Comparison of ENCODE assay signal across 12 cellular contexts in the genomic region with DNA sequence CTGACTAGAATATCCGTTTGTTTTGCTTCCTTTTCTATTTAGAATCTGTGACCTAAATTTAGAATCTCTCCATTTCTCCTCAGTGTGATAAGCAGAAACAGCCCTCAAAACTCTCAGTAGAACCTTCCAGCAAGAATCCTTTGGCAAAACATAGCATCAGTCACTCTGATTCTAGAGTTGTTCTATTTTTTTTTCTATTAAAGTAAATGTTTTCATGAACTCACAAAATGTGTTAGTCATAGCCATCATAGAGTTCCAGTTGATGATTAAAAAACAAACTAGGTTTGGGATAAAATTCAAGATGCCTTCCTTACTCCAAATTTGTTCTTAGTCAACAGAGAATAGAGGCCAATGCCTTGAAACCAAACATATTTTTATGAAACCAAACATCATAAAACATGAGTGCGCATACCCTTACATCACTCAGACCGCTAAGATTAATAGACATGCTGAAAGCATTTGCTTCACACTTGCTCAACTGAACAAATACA. TPM values are rescaled to one million over a fixed set of nuclear protein-coding genes. Genes with fewer than 3 reads are reported as not detected.
DNase-seq lines count a peak whose midpoint lies in the region; ATAC-seq, FAIRE-seq and TF ChIP-seq lines count a peak whose summit lies in the region.
"Had no signal": no experiment of that assay in that cellular context is flagged by ENCODE, and none has a peak within 500 bp of the region (broad histone marks: within the 10 kb centered on the region; RNA-seq: fewer than 3 reads in every experiment).

No MANE protein-coding gene starts in this region.

- H3F3A ChIP-seq in Loucy (ENCODE audit: low read depth) (no peaks in the 10 kb centered on the region), GM23338 (replicated peaks; ENCODE audit: low read depth) (no peaks in the 10 kb centered on the region)

- H3K4me3 Mint-ChIP-seq in natural killer cell (peak overlapping the region; percentile 18), GM23338 (no peak overlapping the region)

- no peak for FAIRE-seq in A549 (lab: Jason Lieb, UNC)
- FAIRE-seq in GM19239 (lab: Jason Lieb, UNC), result no peak

- no peaks in the 10 kb centered on the region for H3K9me3 ChIP-seq in A549
- no peaks in the 10 kb centered on the region for H3K9me3 ChIP-seq in Loucy (ENCODE audit: insufficient read depth, low read depth, low read length)
- H3K9me3 ChIP-seq in esophagus squamous epithelium, result no peaks in the 10 kb centered on the region
- H3K9me3 ChIP-seq in BE2C, result no peaks in the 10 kb centered on the region

- H3K4me3 ChIP-seq in A549 (no peak overlapping the region), Loucy (ENCODE audit: low read length, poor library complexity, severe bottlenecking) (no peak overlapping the region), esophagus squamous epithelium (no peak overlapping the region), BE2C (ENCODE audit: low read depth, low read length) (no peak overlapping the region), GM23338 (no peak overlapping the region)

- H3K27ac Mint-ChIP-seq in natural killer cell, result peak overlapping the region; percentile 16 to 72
- no peak overlapping the region for H3K27ac Mint-ChIP-seq in GM23338

- no peaks in the 10 kb centered on the region for H3K9me2 ChIP-seq in Loucy (replicated peaks; ENCODE audit: low read depth, low read length)
- peaks cover 15% of the 10 kb centered on the region; the same call in 1 of the 2 replicates for H3K9me2 ChIP-seq in GM23338 (ENCODE audit: insufficient read depth)

- H3K4me1 Mint-ChIP-seq in natural killer cell (peaks cover 45 to 49% of the 10 kb centered on the region in 2 donors), GM23338 (peaks cover 6% of the 10 kb centered on the region; the same call in 1 of the 3 replicates)

- H3K36me3 Mint-ChIP-seq in natural killer cell (no peaks in the 10 kb centered on the region), GM23338 (ENCODE audit: low read depth) (no peaks in the 10 kb centered on the region)

- DNase-seq in A549 (ENCODE audit: low read depth in 1 of 2, low spot score in 1 of 2) (peak in 1 of 2 experiments; percentile 16), esophagus squamous epithelium (lab: John Stamatoyannopoulos, UW) (no peak), natural killer cell (no peak), BE2C (no peak), GM23338 (ENCODE audit: low spot score) (no peak), GM19239 (ENCODE audit: insufficient read length, low spot score) (no peak)
- DNase-seq in central memory CD4-positive, alpha-beta T cell, result no peak
- DNase-seq: activated gamma-delta T cell treated with Interleukin-2 at 50 U/mL for 16 hours; stimulated activated CD4-positive, alpha-beta T cell treated with anti-CD3 and anti-CD28 coated beads, Interleukin-4, amount 100 ng/mL, for 1 hour had no signal

- no peak overlapping the region for H3K9ac ChIP-seq in Loucy (ENCODE audit: low read depth, low read length, poor library complexity, severe bottlenecking)

- H3K27ac ChIP-seq in A549, result no peak overlapping the region
- H3K27ac ChIP-seq in esophagus squamous epithelium, result peak overlapping the region in 3 of 4 donors; percentile 67 to 72 (median 72)
- no peak overlapping the region for H3K27ac ChIP-seq in GM23338 (ENCODE audit: low read depth)
- H3K27ac ChIP-seq: C4-2B had no signal

- intact Hi-C loops in esophagus squamous epithelium (cut with DNase I), result no loop called here
- intact Hi-C loops in natural killer cell (cut with micrococcal nuclease), result loop anchor here (5.0 kb wide), 1 partner anchor 418 kb away; no protein-coding TSS in a partner anchor

- H3K36me3 ChIP-seq in Loucy (ENCODE audit: insufficient read depth, low read length) (no peaks in the 10 kb centered on the region), esophagus squamous epithelium (no peaks in the 10 kb centered on the region), BE2C (no peaks in the 10 kb centered on the region), GM23338 (ENCODE audit: insufficient read depth) (no peaks in the 10 kb centered on the region)

- H3K79me2 ChIP-seq in Loucy (ENCODE audit: insufficient read depth, low read length) (no peaks in the 10 kb centered on the region), GM23338 (replicated peaks; ENCODE audit: insufficient read depth) (no peaks in the 10 kb centered on the region)

- TF ChIP-seq CTCF in A549 (IDR thresholded peaks at IDR 0.05), result no peak
- no peak for TF ChIP-seq CTCF in Loucy (conservative IDR thresholded peaks at IDR 0.05; ENCODE audit: low read length)
- TF ChIP-seq CTCF in esophagus squamous epithelium (IDR thresholded peaks at IDR 0.05), result no peak
- TF ChIP-seq CTCF in natural killer cell (IDR thresholded peaks at IDR 0.05), result no peak
- no peak for TF ChIP-seq CTCF in BE2C (IDR thresholded peaks at IDR 0.05; ENCODE audit: low read depth, low read length)
- no peak for TF ChIP-seq CTCF in GM23338 (conservative IDR thresholded peaks at IDR 0.05; ENCODE audit: low read depth in 2 of 2)

- 23% methylated on average over 3 of the region's 3 CpGs for WGBS in A549 (ENCODE audit: missing lambda C conversion rate)
- WGBS in esophagus squamous epithelium, 2 donors, result 54 to 57% methylated on average over 3 of the region's 3 CpGs

- POLR2A ChIA-PET in A549 (lab: Yijun Ruan, JAX), result no interaction called here

- ATAC-seq in A549 (no peak), natural killer cell (no peak), GM23338 (no peak)

- no peak for TF ChIP-seq RAD21 in A549 (conservative IDR thresholded peaks at IDR 0.05 in 1 of 2, IDR thresholded peaks at IDR 0.05 in 1 of 2)

- 0 out of 5 replicates have a peak, but pooled peaks of 1 of the 2 experiments have one; percentile 13 for TF ChIP-seq EP300 in A549 (IDR thresholded peaks at IDR 0.05)

- H3K4me2 ChIP-seq in A549, result peak overlapping the region; percentile 33; the same call in 2 of the 3 replicates
- peak overlapping the region; percentile 8 for H3K4me2 ChIP-seq in Loucy (ENCODE audit: low read depth, low read length, poor library complexity, severe bottlenecking)
- H3K4me2 ChIP-seq in GM23338, result no peak overlapping the region

- no peak for TF ChIP-seq POLR2A in A549 (IDR thresholded peaks at IDR 0.05; ENCODE audit: low read length)
- TF ChIP-seq POLR2A in esophagus squamous epithelium (IDR thresholded peaks at IDR 0.05), result no peak

- H3K27me3 ChIP-seq in Loucy (ENCODE audit: insufficient read depth, low read length, poor library complexity, severe bottlenecking) (no peaks in the 10 kb centered on the region), esophagus squamous epithelium (no peaks in the 10 kb centered on the region), BE2C (no peaks in the 10 kb centered on the region; the same call in 1 of the 2 replicates), GM23338 (ENCODE audit: insufficient read depth) (no peaks in the 10 kb centered on the region)

- H3K9me3 Mint-ChIP-seq in natural killer cell, result no peaks in the 10 kb centered on the region
- H3K9me3 Mint-ChIP-seq in GM23338, result no peaks in the 10 kb centered on the region

- CTCF ChIA-PET in A549 (lab: Yijun Ruan, JAX), result no interaction called here

- H4K20me1 ChIP-seq in Loucy (ENCODE audit: insufficient read depth, low read length, poor library complexity, severe bottlenecking) (no peaks in the 10 kb centered on the region), GM23338 (replicated peaks; ENCODE audit: insufficient read depth) (no peaks in the 10 kb centered on the region)

- H3K4me1 ChIP-seq in A549 (peaks cover 11% of the 10 kb centered on the region; the same call in 2 of the 3 replicates), Loucy (ENCODE audit: insufficient read depth, low read length, poor library complexity, severe bottlenecking) (peaks cover 60% of the 10 kb centered on the region), esophagus squamous epithelium (peaks cover 0 to 27% (median 4%) of the 10 kb centered on the region in 3 donors), BE2C (no peaks in the 10 kb centered on the region), GM23338 (ENCODE audit: insufficient read depth) (no peaks in the 10 kb centered on the region)

- H3K27me3 Mint-ChIP-seq in natural killer cell (ENCODE audit: low read depth in 2 of 2), result no peaks in the 10 kb centered on the region
- H3K27me3 Mint-ChIP-seq in GM23338 (ENCODE audit: insufficient read depth, low read depth, poor library complexity), result no peaks in the 10 kb centered on the region

- H2AFZ ChIP-seq in Loucy (ENCODE audit: low read length), result peak overlapping the region; percentile 52
- no peak overlapping the region for H2AFZ ChIP-seq in GM23338

TF ChIP-seq in A549, 52 proteins besides CTCF, POLR2A, EP300 and RAD21 (continues in another document):
- TF ChIP-seq NFE2L2 (conservative IDR thresholded peaks at IDR 0.05; ENCODE audit: low read length) (no peak), JUN (IDR thresholded peaks at IDR 0.05) (0 out of 5 replicates have a peak, but pooled peaks of 1 of the 2 experiments have one; percentile 19), JUNB (IDR thresholded peaks at IDR 0.05) (peak; percentile 46; the same call in 1 of the 2 replicates)

TF ChIP-seq in GM23338, 12 proteins besides CTCF, POLR2A, EP300 and RAD21 (continues in another document):
- TF ChIP-seq POLR2AphosphoS5 (IDR thresholded peaks at IDR 0.05; ENCODE audit: low read depth), result no peak
- no peak for TF ChIP-seq NANOG (IDR thresholded peaks at IDR 0.05; ENCODE audit: borderline replicate concordance)
- no peak for TF ChIP-seq CREB1 (CRISPR knock-in tag; IDR thresholded peaks at IDR 0.05; ENCODE audit: low read depth)
- no peak for TF ChIP-seq ZNF114 (CRISPR knock-in tag; IDR thresholded peaks at IDR 0.05)

RNA-seq across cellular contexts. Expression of gene C1QTNF7, which starts 13.2 kb away (rescaled TPM):
- polyA plus RNA-seq in A549 (2011; rRNA removed) (not detected in 2 replicates), A549 (2017; fragmentation: RNase III; extraction: RNeasy Plus Mini Kit Qiagen cat#74134 plus additional on column Dnase treatment) (not detected in 3 replicates), GM23338 (2016; fragmentation: Nextera tagmentation; extraction: Ambion mirVana) (not detected in 2 replicates)
- not detected in 2 replicates for polyA plus RNA-seq in A549 (2012; cell fraction: cytosol; rRNA removed)
- polyA plus RNA-seq in A549 (2012; cell fraction: nucleus; rRNA removed), result not detected in 2 replicates
- not detected in 2 replicates for polyA minus RNA-seq in A549 (2011; rRNA and poly(A)+ RNA removed)
- total RNA-seq in esophagus squamous epithelium (10 to 100 TPM in 1 of 4 donors, 1 to 10 TPM in 1, under 1 TPM in 2; 0.11 to 12.2 (median 1.5) TPM), natural killer cell (not detected)
- not detected for polyA plus RNA-seq in BE2C (2012; ENCODE audit: insufficient read depth, insufficient read length, low read depth)
- not detected in 2 replicates for total RNA-seq in GM23338 (2014; rRNA removed; shearing (Covaris generic))
- total RNA-seq: lung microvascular endothelial cell had no signal

RNA-seq across cellular contexts. Expression of gene CC2D2A, which starts 55.0 kb away (rescaled TPM):
- polyA plus RNA-seq in A549 (2011; rRNA removed), result 18.8 and 23.3 TPM in 2 replicates
- 6.7 and 7.3 TPM in 2 replicates for polyA plus RNA-seq in A549 (2012; cell fraction: cytosol; rRNA removed)
- 6.0 and 8.9 TPM in 2 replicates for polyA plus RNA-seq in A549 (2012; cell fraction: nucleus; rRNA removed)
- polyA plus RNA-seq in A549 (2017; fragmentation: RNase III; extraction: RNeasy Plus Mini Kit Qiagen cat#74134 plus additional on column Dnase treatment), result 10.1 to 11.3 TPM (median 10.7 TPM) in 3 replicates
- 11.8 and 13.5 TPM in 2 replicates for polyA minus RNA-seq in A549 (2011; rRNA and poly(A)+ RNA removed)
- 1 to 10 TPM; 2.1 to 9.0 (median 6.4) TPM for total RNA-seq in esophagus squamous epithelium
- 1 to 10 TPM in 1 of 3 donors, under 1 TPM in 2; 0.78 to 1.6 (median 0.83) TPM for total RNA-seq in natural killer cell
- 11.5 TPM for polyA plus RNA-seq in BE2C (2012; ENCODE audit: insufficient read depth, insufficient read length, low read depth)
- total RNA-seq in GM23338 (2014; rRNA removed; shearing (Covaris generic)), result 9.4 and 15.8 TPM in 2 replicates
- 11.1 and 13.9 TPM in 2 replicates for polyA plus RNA-seq in GM23338 (2016; fragmentation: Nextera tagmentation; extraction: Ambion mirVana)

Comparison
In these comparisons a context has a peak if more than half of its experiments do, and no peak if none do; other contexts are left out.
1. H3K27ac ChIP-seq: peak in esophagus squamous epithelium (3 of 4); none in A549 (0 of 2) and GM23338 (single experiment).